ENCODE assay signal across 1 cellular context in genomic region chr22:20857838-20858614, GRCh38.
TF ChIP-seq lines count a peak whose summit lies in the region.

No MANE protein-coding gene starts in this region.

TF ChIP-seq in K562, 482 proteins besides CTCF, POLR2A, EP300 and RAD21 (continued from another document):
- TF ChIP-seq SMC3 (conservative IDR thresholded peaks at IDR 0.05; ENCODE audit: insufficient read depth, low read depth, low read length) (peak; percentile 28; the same call in 1 of the 2 replicates), STAT5A (IDR thresholded peaks at IDR 0.05; ENCODE audit: borderline replicate concordance, low read length) (no peak), RCOR1 (IDR thresholded peaks at IDR 0.05; ENCODE audit: borderline replicate concordance in 1 of 2, low read depth in 2 of 2, low read length in 2 of 2) (peak in 1 of 2 experiments; percentile 61; a peak in 1 of 4 replicates), CAMTA2 (CRISPR knock-in tag; conservative IDR thresholded peaks at IDR 0.05) (no peak), TGIF2 (CRISPR knock-in tag; IDR thresholded peaks at IDR 0.05) (no peak), DNMT1 (IDR thresholded peaks at IDR 0.05) (no peak), SRSF3 (IDR thresholded peaks at IDR 0.05; ENCODE audit: insufficient read depth, low read length) (0 out of 2 replicates have a peak, but pooled peaks have one; percentile 76), TBL1XR1 (IDR thresholded peaks at IDR 0.05; ENCODE audit: low read length in 2 of 2) (peak in 1 of 2 experiments; percentile 89; a peak in 3 of 4 replicates), BRF1 (IDR thresholded peaks at IDR 0.05; ENCODE audit: borderline replicate concordance, extremely low read depth, insufficient read length) (no peak), ZNF324 (CRISPR knock-in tag; IDR thresholded peaks at IDR 0.05) (no peak), PPARD (CRISPR knock-in tag; IDR thresholded peaks at IDR 0.05) (no peak), PRMT5 (CRISPR knock-in tag; IDR thresholded peaks at IDR 0.05) (no peak), NFIC (IDR thresholded peaks at IDR 0.05) (no peak), SMARCA5 (IDR thresholded peaks at IDR 0.05) (no peak), ZFP1 (CRISPR knock-in tag; IDR thresholded peaks at IDR 0.05) (no peak), MIER1 (IDR thresholded peaks at IDR 0.05; ENCODE audit: low read depth) (no peak), ZNF354B (CRISPR knock-in tag; IDR thresholded peaks at IDR 0.05) (no peak), SIRT6 (IDR thresholded peaks at IDR 0.05; ENCODE audit: low read depth, low read length) (no peak), BMI1 (IDR thresholded peaks at IDR 0.05; ENCODE audit: low read length) (no peak), BHLHE40 (IDR thresholded peaks at IDR 0.05; ENCODE audit: low read length) (0 out of 2 replicates have a peak, but pooled peaks have one; percentile 15), MCM5 (IDR thresholded peaks at IDR 0.05; ENCODE audit: low read depth) (no peak), RBM22 (IDR thresholded peaks at IDR 0.05; ENCODE audit: low read depth, low read length, poor library complexity, severe bottlenecking) (no peak), ZNF395 (CRISPR knock-in tag; IDR thresholded peaks at IDR 0.05) (no peak), RUNX1 (IDR thresholded peaks at IDR 0.05; ENCODE audit: low read depth) (no peak), MAZ (CRISPR knock-in tag; conservative IDR thresholded peaks at IDR 0.05 in 1 of 2, IDR thresholded peaks at IDR 0.05 in 1 of 2) (no peak), RBM14 (IDR thresholded peaks at IDR 0.05; ENCODE audit: borderline replicate concordance, insufficient read depth, low read depth, low read length) (peak; percentile 92; the same call in 1 of the 2 replicates), ZC3H8 (IDR thresholded peaks at IDR 0.05) (no peak), KLF10 (CRISPR knock-in tag; IDR thresholded peaks at IDR 0.05) (no peak), JUND (IDR thresholded peaks at IDR 0.05; ENCODE audit: borderline replicate concordance, low read depth, low read length) (peak; percentile 48; the same call in 1 of the 2 replicates), JUND (tag; IDR thresholded peaks at IDR 0.05; ENCODE audit: borderline replicate concordance, low read depth, low read length) (no peak), ZNF398 (CRISPR knock-in tag; IDR thresholded peaks at IDR 0.05) (no peak), PTBP1 (IDR thresholded peaks at IDR 0.05; ENCODE audit: low read depth, low read length) (no peak), FUS (optimal IDR thresholded peaks at IDR 0.05; ENCODE audit: low read depth, low read length) (no peak), ZC3H11A (IDR thresholded peaks at IDR 0.05; ENCODE audit: low read depth, low read length) (peak; percentile 11; the same call in 1 of the 2 replicates), ZNF239 (CRISPR knock-in tag; IDR thresholded peaks at IDR 0.05) (no peak), PHB (CRISPR knock-in tag; IDR thresholded peaks at IDR 0.05) (no peak), GTF2A2 (tag; IDR thresholded peaks at IDR 0.05) (no peak), MYBL2 (IDR thresholded peaks at IDR 0.05; ENCODE audit: low read depth) (no peak), MYBL2 (CRISPR knock-in tag; IDR thresholded peaks at IDR 0.05; ENCODE audit: borderline replicate concordance) (no peak), ZNF444 (CRISPR knock-in tag; IDR thresholded peaks at IDR 0.05) (no peak), ZNF134 (CRISPR knock-in tag; conservative IDR thresholded peaks at IDR 0.05) (no peak), MAX (CRISPR knock-in tag; IDR thresholded peaks at IDR 0.05) (no peak), SUPT5H (IDR thresholded peaks at IDR 0.05) (no peak), RBFOX2 (IDR thresholded peaks at IDR 0.05; ENCODE audit: low read depth, low read length) (no peak), NCOA1 (IDR thresholded peaks at IDR 0.05; ENCODE audit: low read depth) (no peak), CBX8 (IDR thresholded peaks at IDR 0.05; ENCODE audit: borderline replicate concordance, extremely low read depth, low read depth, low read length, poor library complexity, severe bottlenecking) (no peak), ZBTB34 (CRISPR knock-in tag; IDR thresholded peaks at IDR 0.05) (no peak), TAF1 (IDR thresholded peaks at IDR 0.05; ENCODE audit: control insufficient read depth, extremely low read depth, insufficient read depth, low read length, severe bottlenecking) (no peak), CHD2 (IDR thresholded peaks at IDR 0.05; ENCODE audit: low read depth, low read length) (peak; percentile 76), TAF15 (IDR thresholded peaks at IDR 0.05; ENCODE audit: low read depth, low read length) (no peak), MCM7 (IDR thresholded peaks at IDR 0.05) (no peak), BCOR (IDR thresholded peaks at IDR 0.05) (no peak), GTF2E2 (tag; IDR thresholded peaks at IDR 0.05) (no peak), KLF16 (IDR thresholded peaks at IDR 0.05) (no peak), DLX4 (CRISPR knock-in tag; IDR thresholded peaks at IDR 0.05) (no peak), MBD2 (IDR thresholded peaks at IDR 0.05; ENCODE audit: borderline replicate concordance, low read depth) (no peak), SRF (CRISPR knock-in tag; IDR thresholded peaks at IDR 0.05) (no peak), ELF1 (tag; IDR thresholded peaks at IDR 0.05) (no peak), YBX1 (IDR thresholded peaks at IDR 0.05) (no peak), MLX (CRISPR knock-in tag; conservative IDR thresholded peaks at IDR 0.05) (peak in 1 of 2 experiments; percentile 84; a peak in 1 of 4 replicates), CREB3 (tag; conservative IDR thresholded peaks at IDR 0.05; ENCODE audit: low read depth) (no peak), KLF6 (CRISPR knock-in tag; IDR thresholded peaks at IDR 0.05; ENCODE audit: borderline replicate concordance) (no peak), ZNF407 (IDR thresholded peaks at IDR 0.05; ENCODE audit: low read depth) (no peak), TOE1 (IDR thresholded peaks at IDR 0.05; ENCODE audit: borderline replicate concordance) (no peak), TOE1 (CRISPR knock-in tag; IDR thresholded peaks at IDR 0.05; ENCODE audit: borderline replicate concordance, low read depth) (no peak)
